ENCODE assay signal across 14 cellular contexts in genomic region chr15:71202712-71203111, GRCh38.
A peak's percentile ranks its signal among the peaks of the same experiment; 100 is the strongest.
DNase-seq lines count a peak whose midpoint lies in the region; ATAC-seq, FAIRE-seq and TF ChIP-seq lines count a peak whose summit lies in the region.
"Had no signal": no experiment of that assay in that cellular context is flagged by ENCODE, and none has a peak within 500 bp of the region (broad histone marks: within the 10 kb centered on the region; RNA-seq: fewer than 3 reads in every experiment).

No MANE protein-coding gene starts in this region.

- FAIRE-seq in small intestine (lab: Jason Lieb, UNC) = no peak

- no peaks in the 10 kb centered on the region for H3K4me1 ChIP-seq in small intestine (ENCODE audit: control insufficient read depth in 2 of 2, insufficient read depth in 1 of 2, low read depth in 1 of 2, low read length in 1 of 2)

- H3K27ac Mint-ChIP-seq in WTC11 = peak overlapping the region; percentile 90
- H3K27ac Mint-ChIP-seq: activated CD4-positive, alpha-beta T cell treated with anti-CD3 and anti-CD28 coated beads, Interleukin-2, amount 10 ng/mL, durations not matched to agents 24 days and 14 days had no signal

- POLR2A ChIA-PET in WTC11 (lab: Charles Lee) = interaction anchor here (0.6 kb wide), 1 partner anchor 45 kb away, joined by 4 read pairs; no protein-coding TSS in a partner anchor

- H3K27me3 Mint-ChIP-seq in WTC11 (ENCODE audit: low read depth) = peaks cover 16% of the 10 kb centered on the region
- H3K27me3 Mint-ChIP-seq: activated CD4-positive, alpha-beta T cell treated with anti-CD3 and anti-CD28 coated beads, Interleukin-2, amount 10 ng/mL, durations not matched to agents 24 days and 14 days had no signal

- no peaks in the 10 kb centered on the region for H3K36me3 ChIP-seq in small intestine (ENCODE audit: control insufficient read depth in 2 of 2, insufficient read depth in 2 of 2, low read length in 2 of 2)
- H3K36me3 ChIP-seq: brain microvascular endothelial cell, esophagus muscularis mucosa had no signal

- DNase-seq in NCI-H524 (lab: John Stamatoyannopoulos, UW) (peak; percentile 19 to 60), NCI-H524 treated with DMSO at 0.1 percent for 48 hours (lab: John Stamatoyannopoulos, UW) (no peak), NCI-H2081 (lab: John Stamatoyannopoulos, UW) (peak; percentile 75 to 89), WTC11 (ENCODE audit: low spot score) (peak; percentile 33), small intestine (peak; percentile 10), islet precursor cell (no peak), GF-D8 (lab: John Stamatoyannopoulos, UW) (no peak)
- DNase-seq: activated CD4-positive, alpha-beta T cell treated with anti-CD3 and anti-CD28 coated beads, Interleukin-2, amount 10 ng/mL, durations not matched to agents 24 days and 14 days; activated naive CD4-positive, alpha-beta T cell treated with anti-CD3 and anti-CD28 coated beads, Interleukin-2, amount 50 U/mL, for 16 hours; activated T-cell treated with anti-CD3 and anti-CD28 coated beads for 4 hours; brain microvascular endothelial cell had no signal

- CTCF ChIA-PET in WTC11 (lab: Charles Lee) = interaction anchor here (1.2 kb wide), 1 partner anchor 238 kb away, joined by 5 read pairs; no protein-coding TSS in a partner anchor

- no peaks in the 10 kb centered on the region for H3K9me3 ChIP-seq in small intestine (ENCODE audit: control insufficient read depth, low read depth)
- H3K9me3 ChIP-seq: esophagus muscularis mucosa had no signal

- no peaks in the 10 kb centered on the region for H3K36me3 Mint-ChIP-seq in WTC11

- no peak for TF ChIP-seq CTCF in WTC11 (IDR thresholded peaks at IDR 0.05)

- H3K4me1 Mint-ChIP-seq in WTC11 = peaks cover 55% of the 10 kb centered on the region
- H3K4me1 Mint-ChIP-seq: activated CD4-positive, alpha-beta T cell treated with anti-CD3 and anti-CD28 coated beads, Interleukin-2, amount 10 ng/mL, durations not matched to agents 24 days and 14 days had no signal

- no peaks in the 10 kb centered on the region for H3K27me3 ChIP-seq in small intestine (ENCODE audit: control insufficient read depth in 2 of 2, insufficient read depth in 2 of 2, low read length in 2 of 2)
- H3K27me3 ChIP-seq: brain microvascular endothelial cell, dorsolateral prefrontal cortex, esophagus muscularis mucosa had no signal

- no peak overlapping the region for H3K27ac ChIP-seq in small intestine (ENCODE audit: low read depth in 1 of 2, low read length in 1 of 2)
- H3K27ac ChIP-seq: brain microvascular endothelial cell, esophagus muscularis mucosa had no signal

- no peaks in the 10 kb centered on the region for H3K9me3 Mint-ChIP-seq in WTC11

- WGBS in small intestine, 3 donors = 77 to 87% (median 84%) methylated on average over 6 of the region's 6 CpGs

- ATAC-seq in WTC11 (peak; percentile 23), GM19023 (IDR thresholded peaks at IDR 0.05; ENCODE audit: unreplicated experiment) (no peak)

- no peak overlapping the region for H3K4me3 ChIP-seq in small intestine (ENCODE audit: low read depth in 1 of 2, low read length in 2 of 2)
- H3K4me3 ChIP-seq: dorsolateral prefrontal cortex, esophagus muscularis mucosa had no signal

- H3K4me3 Mint-ChIP-seq in WTC11 = no peak overlapping the region
- H3K4me3 Mint-ChIP-seq: activated CD4-positive, alpha-beta T cell treated with anti-CD3 and anti-CD28 coated beads, Interleukin-2, amount 10 ng/mL, durations not matched to agents 24 days and 14 days had no signal

TF ChIP-seq in WTC11, 78 proteins besides CTCF, POLR2A, EP300 and RAD21:
- TF ChIP-seq FOXK1 (CRISPR knock-in tag; IDR thresholded peaks at IDR 0.05) (0 out of 2 replicates have a peak, but pooled peaks have one; percentile 17), MAX (CRISPR knock-in tag; IDR thresholded peaks at IDR 0.05) (peak; percentile 44; the same call in 1 of the 2 replicates), ZBTB43 (CRISPR knock-in tag; IDR thresholded peaks at IDR 0.05) (0 out of 2 replicates have a peak, but pooled peaks have one; percentile 20)
- TF ChIP-seq, protein P1, sequence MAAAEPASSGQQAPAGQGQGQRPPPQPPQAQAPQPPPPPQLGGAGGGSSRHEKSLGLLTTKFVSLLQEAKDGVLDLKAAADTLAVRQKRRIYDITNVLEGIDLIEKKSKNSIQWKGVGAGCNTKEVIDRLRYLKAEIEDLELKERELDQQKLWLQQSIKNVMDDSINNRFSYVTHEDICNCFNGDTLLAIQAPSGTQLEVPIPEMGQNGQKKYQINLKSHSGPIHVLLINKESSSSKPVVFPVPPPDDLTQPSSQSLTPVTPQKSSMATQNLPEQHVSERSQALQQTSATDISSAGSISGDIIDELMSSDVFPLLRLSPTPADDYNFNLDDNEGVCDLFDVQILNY (CRISPR knock-in tag; IDR thresholded peaks at IDR 0.05) = no peak

Comparison
In these comparisons a context has a peak if more than half of its experiments do, and no peak if none do; other contexts are left out.
1. DNase-seq: peak in NCI-H524 (2 of 2), NCI-H2081 (2 of 2), WTC11 (single experiment) and small intestine (single experiment); none in NCI-H524 treated with DMSO at 0.1 percent for 48 hours (single experiment), islet precursor cell (single experiment) and GF-D8 (single experiment).